In genomic region chr20:17905544-17905943, GRCh38 we compare ENCODE assay signal across 8 cellular contexts.
"Had no signal": no experiment of that assay in that cellular context is flagged by ENCODE, and none has a peak within 500 bp of the region (broad histone marks: within the 10 kb centered on the region; RNA-seq: fewer than 3 reads in every experiment).

No MANE protein-coding gene starts in this region.

- DNase-seq: GDM1, GF-D8 had no signal

- ATAC-seq: GM12878 had no signal

- FAIRE-seq: G401.6, GM12878, GM12891, GM12892, GM18507, GM19239 had no signal

- H3K4me3 ChIP-seq: GM12878 had no signal
